In the genomic region with DNA sequence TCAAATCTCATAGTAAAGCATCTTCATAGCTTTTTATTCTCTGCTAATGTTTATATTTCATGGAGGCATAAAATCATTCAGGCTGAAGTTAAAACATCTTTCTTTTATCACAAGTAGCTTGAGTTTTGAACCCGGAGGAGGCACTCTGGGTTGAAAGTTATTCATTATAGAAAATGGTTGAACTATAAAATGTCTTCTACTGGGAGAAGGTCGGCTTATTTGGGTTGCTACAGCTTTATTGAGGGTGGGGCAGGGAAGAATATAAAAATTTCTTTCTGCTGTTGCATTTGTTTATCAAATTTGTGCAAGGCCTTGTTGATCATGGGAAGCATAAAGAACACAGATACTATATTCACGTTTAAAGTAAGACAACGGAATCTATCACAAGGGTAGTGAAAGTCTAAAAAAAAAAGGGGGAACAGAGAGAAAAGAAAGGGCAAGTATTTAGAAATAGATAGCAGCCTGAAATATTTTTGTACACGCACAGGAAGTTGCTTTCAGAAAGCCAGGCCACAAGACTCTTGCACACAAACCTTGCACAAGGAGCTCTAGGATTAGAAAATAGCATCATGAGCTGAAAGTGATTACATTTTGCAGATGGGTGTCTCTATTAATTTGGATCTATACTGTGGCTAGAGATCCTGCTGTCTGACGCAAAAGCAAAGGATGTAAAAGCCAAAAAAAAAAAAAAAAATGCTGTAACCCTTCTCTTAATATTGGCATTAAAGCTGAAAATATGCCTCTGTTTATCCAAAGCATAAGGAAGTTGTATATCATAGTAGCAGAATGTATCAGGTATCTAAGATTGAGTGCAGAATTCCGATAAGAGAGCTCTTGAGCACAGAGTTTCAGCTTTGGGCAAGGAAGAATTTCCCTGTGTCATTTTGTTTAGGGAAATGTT, we compare ENCODE assay signal across 10 cellular contexts. TPM values are rescaled to one million over a fixed set of nuclear protein-coding genes. Genes with fewer than 3 reads are reported as not detected.
A peak's percentile ranks its signal among the peaks of the same experiment; 100 is the strongest.
DNase-seq lines count a peak whose midpoint lies in the region; ATAC-seq and TF ChIP-seq lines count a peak whose summit lies in the region.
"Had no signal": no experiment of that assay in that cellular context is flagged by ENCODE, and none has a peak within 500 bp of the region (broad histone marks: within the 10 kb centered on the region; RNA-seq: fewer than 3 reads in every experiment).

No MANE protein-coding gene starts in this region.

- no peak overlapping the region for H2BK12ac ChIP-seq in trophoblast cell (ENCODE audit: low read length)

- no peaks in the 10 kb centered on the region for H3K79me1 ChIP-seq in trophoblast cell (ENCODE audit: low read length)

- H3K18ac ChIP-seq in trophoblast cell (ENCODE audit: low read length): no peak overlapping the region

- POLR2A ChIA-PET in CD8-positive, alpha-beta T cell (lab: Charles Lee): interaction anchor here (1.1 to 3.2 kb wide), 16 partner anchors 9 to 131 kb away, joined by 3 to 72 read pairs (median 6); partner anchors contain the start of gene TMSB4X
- POLR2A ChIA-PET in RWPE1 (lab: Yijun Ruan, JAX; ENCODE audit: low non-redundant PET): no interaction called here

- peak overlapping the region; percentile 55 for H3K4me3 Mint-ChIP-seq in CD8-positive, alpha-beta T cell

- intact Hi-C loops in CD8-positive, alpha-beta T cell (cut with DNase I, micrococcal nuclease): loop anchor here in 1 of 2 experiments (5.0 kb wide), 1 partner anchor 49 kb away; no protein-coding TSS in a partner anchor
- intact Hi-C loops in left lung (cut with DNase I): no loop called here

- no peak overlapping the region for H2BK120ac ChIP-seq in trophoblast cell (ENCODE audit: insufficient read depth, low read length, poor library complexity)

- CTCF ChIA-PET in CD8-positive, alpha-beta T cell (lab: Charles Lee): interaction anchor here (0.5 to 3.0 kb wide), 13 partner anchors 10 to 406 kb away, joined by 3 to 16 read pairs (median 4); no protein-coding TSS in a partner anchor
- CTCF ChIA-PET in RWPE1 (lab: Yijun Ruan, JAX): interaction anchor here (0.6 kb wide), 2 partner anchors 135 to 333 kb away, joined by 3 to 4 read pairs; no protein-coding TSS in a partner anchor

- peak overlapping the region; percentile 22 for H3K4me3 ChIP-seq in CD8-positive, alpha-beta T cell (ENCODE audit: low read depth, low read length)
- no peak overlapping the region for H3K4me3 ChIP-seq in left lung
- no peak overlapping the region for H3K4me3 ChIP-seq in trophoblast cell (ENCODE audit: low read depth, low read length)
- H3K4me3 ChIP-seq: lung had no signal

- H3K14ac ChIP-seq in trophoblast cell (ENCODE audit: low read length): no peak overlapping the region

- H3K4me1 ChIP-seq in CD8-positive, alpha-beta T cell (ENCODE audit: insufficient read depth, low read length): peaks cover 93% of the 10 kb centered on the region
- H3K4me1 ChIP-seq in left lung (peaks cover 7 to 65% of the 10 kb centered on the region in 2 donors), trophoblast cell (ENCODE audit: control insufficient read depth in 1 of 2, insufficient read depth in 2 of 2, low read length in 2 of 2) (no peaks in the 10 kb centered on the region)

- WGBS in trophoblast cell (ENCODE audit: extremely low coverage, insufficient coverage, insufficient read length): no CpG with 5 or more reads among the region's 7 CpGs

- peak overlapping the region; percentile 48 for H3K27ac ChIP-seq in CD8-positive, alpha-beta T cell (ENCODE audit: low read depth, low read length)
- H3K27ac ChIP-seq in left lung (peak overlapping the region; percentile 55 to 80), trophoblast cell (ENCODE audit: low read depth, low read length) (no peak overlapping the region), RWPE1 (no peak overlapping the region)

- H2AK5ac ChIP-seq in trophoblast cell (ENCODE audit: low read length): no peak overlapping the region

- H3K79me2 ChIP-seq in trophoblast cell (ENCODE audit: control insufficient read depth, insufficient read depth, low read length, poor library complexity): no peaks in the 10 kb centered on the region

- no peak for DNase-seq in CD8-positive, alpha-beta T cell
- DNase-seq in SIG-M5 (lab: John Stamatoyannopoulos, UW): peak; percentile 89
- no peak for DNase-seq in left lung
- no peak for DNase-seq in amygdala (lab: John Stamatoyannopoulos, UW)
- DNase-seq in trophoblast cell: no peak
- no peak for DNase-seq in RWPE1 (ENCODE audit: low spot score)
- DNase-seq: NCI-H187 treated with DMSO at 0.1 percent for 48 hours had no signal

- TF ChIP-seq CTCF in CD8-positive, alpha-beta T cell (IDR thresholded peaks at IDR 0.05): no peak
- TF ChIP-seq CTCF in left lung (IDR thresholded peaks at IDR 0.05) (no peak), RWPE1 (conservative IDR thresholded peaks at IDR 0.05; ENCODE audit: low read depth) (no peak)

- H2AFZ ChIP-seq in trophoblast cell (ENCODE audit: insufficient read depth, low read length, poor library complexity): no peak overlapping the region

- H3K36me3 ChIP-seq in CD8-positive, alpha-beta T cell (ENCODE audit: insufficient read depth, low read length): no peaks in the 10 kb centered on the region
- H3K36me3 ChIP-seq in left lung (no peaks in the 10 kb centered on the region), trophoblast cell (ENCODE audit: control insufficient read depth in 1 of 2, insufficient read depth in 2 of 2, low read length in 2 of 2) (no peaks in the 10 kb centered on the region)

- no peaks in the 10 kb centered on the region for H3K27me3 Mint-ChIP-seq in CD8-positive, alpha-beta T cell (ENCODE audit: low read depth)

- no peaks in the 10 kb centered on the region for H3K9me3 Mint-ChIP-seq in CD8-positive, alpha-beta T cell

- H3K23ac ChIP-seq in trophoblast cell (ENCODE audit: low read length): no peak overlapping the region

- no peaks in the 10 kb centered on the region for H3K27me3 ChIP-seq in CD8-positive, alpha-beta T cell (ENCODE audit: insufficient read depth, low read length)
- H3K27me3 ChIP-seq in left lung: no peaks in the 10 kb centered on the region
- no peaks in the 10 kb centered on the region for H3K27me3 ChIP-seq in trophoblast cell (ENCODE audit: insufficient read depth, low read length)

- H3K4ac ChIP-seq in trophoblast cell (ENCODE audit: low read depth, low read length): no peak overlapping the region

- peak overlapping the region; percentile 96 for H3K27ac Mint-ChIP-seq in CD8-positive, alpha-beta T cell

- H4K12ac ChIP-seq in trophoblast cell (ENCODE audit: low read depth, low read length): no peak overlapping the region

- no peak overlapping the region for H2BK5ac ChIP-seq in trophoblast cell (ENCODE audit: low read depth, low read length, poor library complexity)

- no peak overlapping the region for H3K9ac ChIP-seq in trophoblast cell (ENCODE audit: low read length)

- H3K36me3 Mint-ChIP-seq in CD8-positive, alpha-beta T cell: peaks cover 1% of the 10 kb centered on the region

- no peak overlapping the region for H4K91ac ChIP-seq in trophoblast cell (ENCODE audit: low read depth, low read length)

- no peaks in the 10 kb centered on the region for H3K9me3 ChIP-seq in CD8-positive, alpha-beta T cell (ENCODE audit: low read length)
- H3K9me3 ChIP-seq in left lung (no peaks in the 10 kb centered on the region), trophoblast cell (ENCODE audit: insufficient read depth, low read depth, low read length) (no peaks in the 10 kb centered on the region)

- H4K8ac ChIP-seq in trophoblast cell (ENCODE audit: low read depth, low read length): no peak overlapping the region

- H3K4me1 Mint-ChIP-seq in CD8-positive, alpha-beta T cell (ENCODE audit: low read depth): peaks cover 85% of the 10 kb centered on the region

- peak; percentile 33 for ATAC-seq in CD8-positive, alpha-beta T cell
- ATAC-seq in GM21786 (IDR thresholded peaks at IDR 0.05; ENCODE audit: unreplicated experiment) (peak; percentile 51), left lung (no peak), GM18907 (IDR thresholded peaks at IDR 0.05; ENCODE audit: unreplicated experiment) (no peak)

- H3K4me2 ChIP-seq in trophoblast cell (ENCODE audit: low read length): no peak overlapping the region

RNA-seq across cellular contexts. Expression of gene FAM9C, which starts 37.2 kb away (rescaled TPM):
- not detected for total RNA-seq in CD8-positive, alpha-beta T cell
- total RNA-seq in left lung: not detected
- polyA plus RNA-seq in trophoblast cell (2013): not detected in 2 replicates

Comparison
In these comparisons a context has a peak if more than half of its experiments do, and no peak if none do; other contexts are left out.
1. ATAC-seq: peak in CD8-positive, alpha-beta T cell (single experiment) and GM21786 (single experiment); none in left lung (single experiment) and GM18907 (single experiment).
2. H3K27ac ChIP-seq: peak in CD8-positive, alpha-beta T cell (single experiment) and left lung (2 of 2); none in trophoblast cell (single experiment) and RWPE1 (single experiment).